Comparison of ENCODE assay signal across 16 cellular contexts in genomic region chr3:98961161-98962155, GRCh38. TPM values are rescaled to one million over a fixed set of nuclear protein-coding genes. Genes with fewer than 3 reads are reported as not detected.
DNase-seq lines count a peak whose midpoint lies in the region; ATAC-seq and TF ChIP-seq lines count a peak whose summit lies in the region.
"Had no signal": no experiment of that assay in that cellular context is flagged by ENCODE, and none has a peak within 500 bp of the region (broad histone marks: within the 10 kb centered on the region; RNA-seq: fewer than 3 reads in every experiment).

No MANE protein-coding gene starts in this region.

- H3K18ac ChIP-seq in IMR-90 (ENCODE audit: low read depth, low read length) = peak overlapping the region; percentile 55; the same call in 1 of the 2 replicates

- H3K27me3 ChIP-seq in IMR-90 (ENCODE audit: control insufficient read depth, insufficient read depth, low read length) (no peaks in the 10 kb centered on the region), gastroesophageal sphincter (no peaks in the 10 kb centered on the region), adrenal gland (no peaks in the 10 kb centered on the region)
- H3K27me3 ChIP-seq: cardiac muscle cell, left lung had no signal

- no peak overlapping the region; the same call in 1 of the 2 replicates for H2AK5ac ChIP-seq in IMR-90 (ENCODE audit: low read depth, low read length)

- H3K9me1 ChIP-seq in IMR-90 (ENCODE audit: insufficient read depth, low read length) = peaks cover 17% of the 10 kb centered on the region; the same call in 1 of the 2 replicates

- H3K4me1 ChIP-seq in IMR-90 (ENCODE audit: control insufficient read depth, insufficient read depth, low read length) (peaks cover 12% of the 10 kb centered on the region; the same call in 1 of the 2 replicates), gastroesophageal sphincter (no peaks in the 10 kb centered on the region), adrenal gland (replicated peaks in 1 of 2) (no peaks in the 10 kb centered on the region)
- H3K4me1 ChIP-seq: left lung, prostate gland had no signal

- TF ChIP-seq EP300 in gastroesophageal sphincter (IDR thresholded peaks at IDR 0.05) = no peak

- 60% methylated on average over 1 of the region's 2 CpGs; no CpG with 5 or more reads in 1 of the 2 experiments for WGBS in IMR-90 (ENCODE audit: extremely low coverage in 2 of 2, insufficient read length in 1 of 2), 2 experiments
- 53 to 79% methylated on average over 2 of the region's 2 CpGs for WGBS in gastroesophageal sphincter (ENCODE audit: low coverage in 1 of 2), 2 donors
- WGBS in adrenal gland, 4 donors = 61 to 66% (median 64%) methylated on average over 2 of the region's 2 CpGs

- H3K56ac ChIP-seq in IMR-90 (ENCODE audit: extremely low read depth, insufficient read depth, low read length) = peak overlapping the region; percentile 23; the same call in 1 of the 2 replicates

- H2BK120ac ChIP-seq in IMR-90 (ENCODE audit: low read depth, low read length) = peak overlapping the region; percentile 82

- intact Hi-C loops in IMR-90 (cut with micrococcal nuclease) = no loop called here
- intact Hi-C loops in adrenal gland (cut with DNase I) = no loop called here

- H3K79me1 ChIP-seq in IMR-90 (ENCODE audit: low read depth in 1 of 2, low read length in 2 of 2) = peaks cover 0 to 17% of the 10 kb centered on the region in 2 experiments; a peak in 2 of 4 replicates

- H4K20me1 ChIP-seq in IMR-90 (ENCODE audit: insufficient read depth, low read length) = no peaks in the 10 kb centered on the region

- peak overlapping the region; percentile 48; the same call in 1 of the 2 replicates for H3K23ac ChIP-seq in IMR-90 (ENCODE audit: low read depth, low read length)

- peak overlapping the region; percentile 49 to 84 for H4K8ac ChIP-seq in IMR-90 (ENCODE audit: low read depth in 2 of 2, low read length in 2 of 2)

- peak overlapping the region; percentile 73 for H3K14ac ChIP-seq in IMR-90 (replicated peaks; ENCODE audit: low read depth, low read length)

- no peak overlapping the region for H3K4me3 ChIP-seq in AG04449 (ENCODE audit: low read depth, low read length)
- no peak overlapping the region for H3K4me3 ChIP-seq in IMR-90 (ENCODE audit: insufficient read depth, low read depth, low read length)
- no peak overlapping the region for H3K4me3 ChIP-seq in fibroblast of villous mesenchyme (ENCODE audit: low read depth, low read length)
- H3K4me3 ChIP-seq in gastroesophageal sphincter = no peak overlapping the region
- no peak overlapping the region for H3K4me3 ChIP-seq in adrenal gland
- H3K4me3 ChIP-seq: cardiac muscle cell, left lung, prostate gland had no signal

- peak overlapping the region; percentile 69; the same call in 1 of the 2 replicates for H3K4me2 ChIP-seq in IMR-90 (ENCODE audit: low read depth, low read length)

- 0 out of 3 replicates have a peak overlapping the region, but pooled peaks have one; percentile 33 for H2BK15ac ChIP-seq in IMR-90 (ENCODE audit: low read depth, low read length)

- DNase-seq in AG04449 (ENCODE audit: low read depth, low spot score) (peak; percentile 85), IMR-90 (peak; percentile 88), astrocyte of the hippocampus (ENCODE audit: low read depth, low spot score) (peak; percentile 51), fibroblast of villous mesenchyme (ENCODE audit: low read depth) (peak; percentile 80), adrenal gland (no peak), CD1c-positive myeloid dendritic cell (ENCODE audit: extremely low spot score) (no peak), RKO (ENCODE audit: low spot score) (no peak)
- DNase-seq: activated gamma-delta T cell treated with Interleukin-2 at 50 U/mL for 16 hours, hippocampal formation, left lung, NCI-H1930, NCI-H748 treated with DMSO at 0.1 percent for 48 hours, T-helper 9 cell had no signal

- no peak for TF ChIP-seq RAD21 in IMR-90 (IDR thresholded peaks at IDR 0.05; ENCODE audit: low read length)

- no peak overlapping the region for H3K27ac ChIP-seq in IMR-90 (ENCODE audit: insufficient read depth, low read length)
- H3K27ac ChIP-seq in gastroesophageal sphincter = no peak overlapping the region
- H3K27ac ChIP-seq in adrenal gland = no peak overlapping the region
- H3K27ac ChIP-seq: cardiac muscle cell, left lung, prostate gland had no signal

- H3K4ac ChIP-seq in IMR-90 (ENCODE audit: low read depth, low read length) = peak overlapping the region; percentile 88; the same call in 1 of the 2 replicates

- dilution Hi-C loops in IMR-90 (cut with HindIII; ENCODE audit: low sequenced_read_pairs, unreplicated experiment) = no loop called here

- in situ Hi-C loops in IMR-90 (cut with MboI; ENCODE audit: low sequenced_read_pairs) = no loop called here

- H2BK20ac ChIP-seq in IMR-90 (ENCODE audit: low read depth, low read length) = peak overlapping the region; percentile 89

- peak overlapping the region; percentile 42; the same call in 1 of the 2 replicates for H4K5ac ChIP-seq in IMR-90 (ENCODE audit: low read depth, low read length)

- BruUV-seq in IMR-90 (replicated peaks; lab: Mats Ljungman, UMichigan) = no TSS peak

- no peak overlapping the region for H3K9ac ChIP-seq in IMR-90 (ENCODE audit: low read depth, low read length)

- no peak overlapping the region for H2AK9ac ChIP-seq in IMR-90 (replicated peaks; ENCODE audit: low read depth, low read length, poor library complexity)

- H4K91ac ChIP-seq in IMR-90 (ENCODE audit: insufficient read depth, low read depth, low read length) = peak overlapping the region; percentile 42

- H2AFZ ChIP-seq in IMR-90 (replicated peaks; ENCODE audit: low read length, poor library complexity) = no peak overlapping the region

- H3K9me3 ChIP-seq in IMR-90 (ENCODE audit: control insufficient read depth, insufficient read depth, low read length) (no peaks in the 10 kb centered on the region), gastroesophageal sphincter (no peaks in the 10 kb centered on the region), adrenal gland (replicated peaks in 1 of 3) (no peaks in the 10 kb centered on the region)
- H3K9me3 ChIP-seq: left lung, prostate gland had no signal

- POLR2A ChIA-PET in AG04449 (lab: Yijun Ruan, JAX) (interaction anchor here (1.6 kb wide), 1 partner anchor 10 kb away, joined by 15 read pairs; no protein-coding TSS in a partner anchor), IMR-90 (lab: Charles Lee; ENCODE audit: unreplicated experiment) (no interaction called here)

- peak overlapping the region; percentile 88 for H2BK5ac ChIP-seq in IMR-90 (ENCODE audit: low read depth, low read length, poor library complexity, severe bottlenecking)

- H3K36me3 ChIP-seq in IMR-90 (ENCODE audit: control insufficient read depth, insufficient read depth, low read length) (no peaks in the 10 kb centered on the region), gastroesophageal sphincter (no peaks in the 10 kb centered on the region), adrenal gland (replicated peaks in 1 of 2) (no peaks in the 10 kb centered on the region)
- H3K36me3 ChIP-seq: cardiac muscle cell, left lung, prostate gland had no signal

- ATAC-seq in IMR-90 (ENCODE audit: low read depth) (peak; percentile 78), gastroesophageal sphincter (no peak)

- no peak for TF ChIP-seq CTCF in AG04449 (IDR thresholded peaks at IDR 0.05; ENCODE audit: insufficient read depth, low read length, missing control alignments)
- TF ChIP-seq CTCF in IMR-90 (conservative IDR thresholded peaks at IDR 0.05; ENCODE audit: low read depth, low read length) = no peak
- TF ChIP-seq CTCF in fibroblast of villous mesenchyme (IDR thresholded peaks at IDR 0.05; ENCODE audit: insufficient read depth, low read depth, low read length) = no peak
- TF ChIP-seq CTCF in gastroesophageal sphincter (IDR thresholded peaks at IDR 0.05) = no peak
- TF ChIP-seq CTCF in adrenal gland (IDR thresholded peaks at IDR 0.05) = no peak

- CTCF ChIA-PET in AG04449 (lab: Yijun Ruan, JAX) = interaction anchor here (0.8 to 1.3 kb wide), 3 partner anchors 30 to 40 kb away, joined by 3 read pairs; no protein-coding TSS in a partner anchor
- CTCF ChIA-PET in IMR-90 (lab: Yijun Ruan, JAX) = interaction anchor here (0.8 kb wide), 1 partner anchor 60 kb away, joined by 3 read pairs; the partner anchor contains the start of gene DCBLD2

- TF ChIP-seq POLR2A in IMR-90 (IDR thresholded peaks at IDR 0.05; ENCODE audit: low read depth, low read length) = no peak
- no peak for TF ChIP-seq POLR2A in gastroesophageal sphincter (IDR thresholded peaks at IDR 0.05)
- TF ChIP-seq POLR2A in adrenal gland (IDR thresholded peaks at IDR 0.05) = no peak

TF ChIP-seq in IMR-90, 13 proteins besides CTCF, POLR2A, EP300 and RAD21:
- no peak for TF ChIP-seq MAFK (IDR thresholded peaks at IDR 0.05; ENCODE audit: low read depth, low read length)
- no peak for TF ChIP-seq NFE2L2 (IDR thresholded peaks at IDR 0.05; ENCODE audit: low read depth, low read length)
- TF ChIP-seq MXI1 (IDR thresholded peaks at IDR 0.05; ENCODE audit: borderline replicate concordance, low read depth, low read length) = no peak
- TF ChIP-seq CEBPB (IDR thresholded peaks at IDR 0.05; ENCODE audit: low read depth, low read length) = 0 out of 2 replicates have a peak, but pooled peaks have one; percentile 14

RNA-seq across cellular contexts. Expression of gene DCBLD2, which starts 60.0 kb away (rescaled TPM):
- 196 and 275 TPM in 2 replicates for total RNA-seq in IMR-90 (2012; rRNA removed)
- polyA plus RNA-seq in IMR-90 (2012; rRNA removed) = 119 and 121 TPM in 2 replicates
- 38.1 and 38.8 TPM in 2 replicates for polyA plus RNA-seq in IMR-90 (2012; cell fraction: cytosol; rRNA removed)
- 32.4 and 131 TPM in 2 replicates for polyA plus RNA-seq in IMR-90 (2012; cell fraction: nucleus; rRNA removed; ENCODE audit: low replicate concordance)
- total RNA-seq in fibroblast of villous mesenchyme = 225 and 300 TPM in 2 replicates
- total RNA-seq in gastroesophageal sphincter = 10 to 100 TPM; 45.3 to 58.8 (median 52.4) TPM
- total RNA-seq in adrenal gland = 10 to 100 TPM; 26.1 to 68.2 (median 44.2) TPM
- 10 to 100 TPM in 2 of 3 donors, 1 to 10 TPM in 1; 9.1 to 31.6 (median 13.8) TPM for polyA plus RNA-seq in adrenal gland

Comparison
In these comparisons a context has a peak if more than half of its experiments do, and no peak if none do; other contexts are left out.
1. DNase-seq: peak in AG04449 (single experiment), IMR-90 (single experiment), astrocyte of the hippocampus (single experiment) and fibroblast of villous mesenchyme (single experiment); none in adrenal gland (0 of 7), CD1c-positive myeloid dendritic cell (single experiment) and RKO (single experiment).